11 cellular contexts compared by ENCODE assay signal in genomic region chr1:243748227-243748626, GRCh38.
"Had no signal": no experiment of that assay in that cellular context is flagged by ENCODE, and none has a peak within 500 bp of the region (broad histone marks: within the 10 kb centered on the region; RNA-seq: fewer than 3 reads in every experiment).

No MANE protein-coding gene starts in this region.

- H3K4me3 ChIP-seq: SK-N-MC had no signal

- DNase-seq: activated CD4-positive, alpha-beta memory T cell treated with anti-CD3 and anti-CD28 coated beads, Interleukin-2, amount 10 ng/mL, durations not matched to agents 7 days and 5 days; activated CD4-positive, alpha-beta T cell treated with anti-CD3 and anti-CD28 coated beads for 36 hours; activated CD4-positive, alpha-beta T cell treated with anti-CD3 and anti-CD28 coated beads, Interleukin-2, amount 50 U/mL, for 1 hour; activated gamma-delta T cell; activated naive CD4-positive, alpha-beta T cell treated with anti-CD3 and anti-CD28 coated beads for 36 hours; activated naive CD8-positive, alpha-beta T cell treated with anti-CD3 and anti-CD28 coated beads for 36 hours; activated T-cell treated with anti-CD3 and anti-CD28 coated beads for 4 hours; activated T-cell treated with anti-CD3 and anti-CD28 coated beads, Interleukin-2, amount 50 U/mL, for 48 hours; T1000 had no signal

- H3K36me3 ChIP-seq: WERI-Rb-1 had no signal

- H3K27ac ChIP-seq: SK-N-MC, WERI-Rb-1 had no signal
